In the genomic region with DNA sequence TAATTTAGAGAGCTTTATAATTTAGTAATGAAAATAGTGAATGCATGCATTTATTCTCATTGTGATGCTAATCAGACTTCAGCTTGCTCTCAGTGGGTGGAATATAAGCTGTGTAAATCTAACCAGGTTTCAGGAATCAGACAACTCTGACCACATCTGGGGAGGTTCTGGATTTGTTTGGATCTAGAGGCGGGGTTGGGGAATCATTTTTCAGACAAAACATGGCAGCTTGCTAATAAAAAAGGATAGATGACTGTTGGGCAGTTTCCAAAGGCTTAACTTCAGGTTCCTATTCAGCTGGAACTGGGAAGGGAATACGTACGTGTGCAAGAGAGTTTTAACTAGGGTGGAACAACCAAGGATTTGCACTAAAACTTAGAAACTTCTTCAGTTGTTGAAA, we compare ENCODE assay signal across 21 cellular contexts. TPM values are rescaled to one million over a fixed set of nuclear protein-coding genes. Genes with fewer than 3 reads are reported as not detected.
DNase-seq lines count a peak whose midpoint lies in the region; ATAC-seq and TF ChIP-seq lines count a peak whose summit lies in the region.
"Had no signal": no experiment of that assay in that cellular context is flagged by ENCODE, and none has a peak within 500 bp of the region (broad histone marks: within the 10 kb centered on the region; RNA-seq: fewer than 3 reads in every experiment).

No MANE protein-coding gene starts in this region.

- no peak for TF ChIP-seq CTCF in GM23338 (conservative IDR thresholded peaks at IDR 0.05; ENCODE audit: low read depth in 2 of 2)
- no peak for TF ChIP-seq CTCF in fibroblast of villous mesenchyme (IDR thresholded peaks at IDR 0.05; ENCODE audit: insufficient read depth, low read depth, low read length)
- TF ChIP-seq CTCF in lower lobe of right lung (IDR thresholded peaks at IDR 0.05), result no peak

- H3K4me1 ChIP-seq in GM23338 (ENCODE audit: insufficient read depth) (peaks cover 7% of the 10 kb centered on the region; the same call in 1 of the 2 replicates), lower lobe of right lung (no peaks in the 10 kb centered on the region)
- H3K4me1 ChIP-seq: A549, BE2C, BLaER1 had no signal

- H3K4me2 ChIP-seq in GM23338, result peak overlapping the region; percentile 35; the same call in 1 of the 2 replicates
- H3K4me2 ChIP-seq: A549, BLaER1 had no signal

- no peaks in the 10 kb centered on the region for H3K36me3 ChIP-seq in GM23338 (ENCODE audit: insufficient read depth)
- H3K36me3 ChIP-seq in lower lobe of right lung, result no peaks in the 10 kb centered on the region
- H3K36me3 ChIP-seq: BE2C, BLaER1 had no signal

- H3K27ac Mint-ChIP-seq in GM23338, result no peak overlapping the region
- H3K27ac Mint-ChIP-seq: CD14-positive monocyte; CD4-positive, CD25-positive, alpha-beta regulatory T cell; CD8-positive, alpha-beta memory T cell had no signal

- H3K27me3 Mint-ChIP-seq in GM23338 (ENCODE audit: insufficient read depth, low read depth, poor library complexity), result no peaks in the 10 kb centered on the region

- peaks cover 12% of the 10 kb centered on the region for H3K9me2 ChIP-seq in GM23338 (ENCODE audit: insufficient read depth)

- H3K36me3 Mint-ChIP-seq in GM23338 (ENCODE audit: low read depth), result no peaks in the 10 kb centered on the region
- H3K36me3 Mint-ChIP-seq: CD14-positive monocyte; CD4-positive, alpha-beta memory T cell; CD4-positive, CD25-positive, alpha-beta regulatory T cell; CD8-positive, alpha-beta memory T cell had no signal

- peaks cover 13% of the 10 kb centered on the region for H3K4me1 Mint-ChIP-seq in GM23338
- H3K4me1 Mint-ChIP-seq: CD14-positive monocyte; CD4-positive, alpha-beta memory T cell; CD4-positive, CD25-positive, alpha-beta regulatory T cell; CD8-positive, alpha-beta memory T cell had no signal

- no peak overlapping the region for H2AFZ ChIP-seq in GM23338

- intact Hi-C loops in lower lobe of right lung (cut with DNase I), result no loop called here

- no peaks in the 10 kb centered on the region for H4K20me1 ChIP-seq in GM23338 (replicated peaks; ENCODE audit: insufficient read depth)
- H4K20me1 ChIP-seq: BLaER1 had no signal

- no peaks in the 10 kb centered on the region for H3K79me2 ChIP-seq in GM23338 (replicated peaks; ENCODE audit: insufficient read depth)

- H3K27ac ChIP-seq in GM23338 (ENCODE audit: low read depth) (no peak overlapping the region), lower lobe of right lung (no peak overlapping the region)
- H3K27ac ChIP-seq: 22Rv1, A549, BLaER1 had no signal

- no peaks in the 10 kb centered on the region for H3K9me3 Mint-ChIP-seq in GM23338
- H3K9me3 Mint-ChIP-seq: CD4-positive, alpha-beta memory T cell; CD4-positive, CD25-positive, alpha-beta regulatory T cell had no signal

- H3F3A ChIP-seq in GM23338 (replicated peaks; ENCODE audit: low read depth), result no peaks in the 10 kb centered on the region

- DNase-seq in GM23338 (ENCODE audit: low spot score) (no peak), NCI-H69 (lab: John Stamatoyannopoulos, UW) (peak; percentile 16), fibroblast of villous mesenchyme (ENCODE audit: low read depth) (peak; percentile 59), lower lobe of right lung (no peak)
- DNase-seq in effector CD4-positive, alpha-beta T cell, result no peak
- DNase-seq: BE2C; C1 segment of cervical spinal cord; CD4-positive, alpha-beta memory T cell; CD4-positive, CD25-positive, alpha-beta regulatory T cell; CD8-positive, alpha-beta memory T cell; COR-L47; DMS 273 treated with DMSO at 0.1 percent for 48 hours; DMS153; DMS53; DMS79; DND-41; GF-D8 had no signal

- no peaks in the 10 kb centered on the region for H3K9me3 ChIP-seq in lower lobe of right lung
- H3K9me3 ChIP-seq: A549, BE2C, BLaER1 had no signal

- H3K4me3 Mint-ChIP-seq in GM23338, result no peak overlapping the region
- H3K4me3 Mint-ChIP-seq: CD14-positive monocyte; CD4-positive, alpha-beta memory T cell; CD4-positive, CD25-positive, alpha-beta regulatory T cell; CD8-positive, alpha-beta memory T cell had no signal

- H3K4me3 ChIP-seq in GM23338 (no peak overlapping the region), fibroblast of villous mesenchyme (ENCODE audit: low read depth, low read length) (no peak overlapping the region), lower lobe of right lung (no peak overlapping the region)
- H3K4me3 ChIP-seq: A549, BLaER1 had no signal

- ATAC-seq in GM23338 (no peak), lower lobe of right lung (no peak)
- ATAC-seq: A549 had no signal

- H3K27me3 ChIP-seq in GM23338 (ENCODE audit: insufficient read depth) (no peaks in the 10 kb centered on the region), lower lobe of right lung (ENCODE audit: low read depth) (no peaks in the 10 kb centered on the region)
- H3K27me3 ChIP-seq: BE2C, BLaER1 had no signal

TF ChIP-seq in GM23338, 12 proteins besides CTCF, POLR2A, EP300 and RAD21 (continues in another document):
- TF ChIP-seq CREB1 (CRISPR knock-in tag; IDR thresholded peaks at IDR 0.05; ENCODE audit: low read depth), result no peak
- TF ChIP-seq, protein P1, sequence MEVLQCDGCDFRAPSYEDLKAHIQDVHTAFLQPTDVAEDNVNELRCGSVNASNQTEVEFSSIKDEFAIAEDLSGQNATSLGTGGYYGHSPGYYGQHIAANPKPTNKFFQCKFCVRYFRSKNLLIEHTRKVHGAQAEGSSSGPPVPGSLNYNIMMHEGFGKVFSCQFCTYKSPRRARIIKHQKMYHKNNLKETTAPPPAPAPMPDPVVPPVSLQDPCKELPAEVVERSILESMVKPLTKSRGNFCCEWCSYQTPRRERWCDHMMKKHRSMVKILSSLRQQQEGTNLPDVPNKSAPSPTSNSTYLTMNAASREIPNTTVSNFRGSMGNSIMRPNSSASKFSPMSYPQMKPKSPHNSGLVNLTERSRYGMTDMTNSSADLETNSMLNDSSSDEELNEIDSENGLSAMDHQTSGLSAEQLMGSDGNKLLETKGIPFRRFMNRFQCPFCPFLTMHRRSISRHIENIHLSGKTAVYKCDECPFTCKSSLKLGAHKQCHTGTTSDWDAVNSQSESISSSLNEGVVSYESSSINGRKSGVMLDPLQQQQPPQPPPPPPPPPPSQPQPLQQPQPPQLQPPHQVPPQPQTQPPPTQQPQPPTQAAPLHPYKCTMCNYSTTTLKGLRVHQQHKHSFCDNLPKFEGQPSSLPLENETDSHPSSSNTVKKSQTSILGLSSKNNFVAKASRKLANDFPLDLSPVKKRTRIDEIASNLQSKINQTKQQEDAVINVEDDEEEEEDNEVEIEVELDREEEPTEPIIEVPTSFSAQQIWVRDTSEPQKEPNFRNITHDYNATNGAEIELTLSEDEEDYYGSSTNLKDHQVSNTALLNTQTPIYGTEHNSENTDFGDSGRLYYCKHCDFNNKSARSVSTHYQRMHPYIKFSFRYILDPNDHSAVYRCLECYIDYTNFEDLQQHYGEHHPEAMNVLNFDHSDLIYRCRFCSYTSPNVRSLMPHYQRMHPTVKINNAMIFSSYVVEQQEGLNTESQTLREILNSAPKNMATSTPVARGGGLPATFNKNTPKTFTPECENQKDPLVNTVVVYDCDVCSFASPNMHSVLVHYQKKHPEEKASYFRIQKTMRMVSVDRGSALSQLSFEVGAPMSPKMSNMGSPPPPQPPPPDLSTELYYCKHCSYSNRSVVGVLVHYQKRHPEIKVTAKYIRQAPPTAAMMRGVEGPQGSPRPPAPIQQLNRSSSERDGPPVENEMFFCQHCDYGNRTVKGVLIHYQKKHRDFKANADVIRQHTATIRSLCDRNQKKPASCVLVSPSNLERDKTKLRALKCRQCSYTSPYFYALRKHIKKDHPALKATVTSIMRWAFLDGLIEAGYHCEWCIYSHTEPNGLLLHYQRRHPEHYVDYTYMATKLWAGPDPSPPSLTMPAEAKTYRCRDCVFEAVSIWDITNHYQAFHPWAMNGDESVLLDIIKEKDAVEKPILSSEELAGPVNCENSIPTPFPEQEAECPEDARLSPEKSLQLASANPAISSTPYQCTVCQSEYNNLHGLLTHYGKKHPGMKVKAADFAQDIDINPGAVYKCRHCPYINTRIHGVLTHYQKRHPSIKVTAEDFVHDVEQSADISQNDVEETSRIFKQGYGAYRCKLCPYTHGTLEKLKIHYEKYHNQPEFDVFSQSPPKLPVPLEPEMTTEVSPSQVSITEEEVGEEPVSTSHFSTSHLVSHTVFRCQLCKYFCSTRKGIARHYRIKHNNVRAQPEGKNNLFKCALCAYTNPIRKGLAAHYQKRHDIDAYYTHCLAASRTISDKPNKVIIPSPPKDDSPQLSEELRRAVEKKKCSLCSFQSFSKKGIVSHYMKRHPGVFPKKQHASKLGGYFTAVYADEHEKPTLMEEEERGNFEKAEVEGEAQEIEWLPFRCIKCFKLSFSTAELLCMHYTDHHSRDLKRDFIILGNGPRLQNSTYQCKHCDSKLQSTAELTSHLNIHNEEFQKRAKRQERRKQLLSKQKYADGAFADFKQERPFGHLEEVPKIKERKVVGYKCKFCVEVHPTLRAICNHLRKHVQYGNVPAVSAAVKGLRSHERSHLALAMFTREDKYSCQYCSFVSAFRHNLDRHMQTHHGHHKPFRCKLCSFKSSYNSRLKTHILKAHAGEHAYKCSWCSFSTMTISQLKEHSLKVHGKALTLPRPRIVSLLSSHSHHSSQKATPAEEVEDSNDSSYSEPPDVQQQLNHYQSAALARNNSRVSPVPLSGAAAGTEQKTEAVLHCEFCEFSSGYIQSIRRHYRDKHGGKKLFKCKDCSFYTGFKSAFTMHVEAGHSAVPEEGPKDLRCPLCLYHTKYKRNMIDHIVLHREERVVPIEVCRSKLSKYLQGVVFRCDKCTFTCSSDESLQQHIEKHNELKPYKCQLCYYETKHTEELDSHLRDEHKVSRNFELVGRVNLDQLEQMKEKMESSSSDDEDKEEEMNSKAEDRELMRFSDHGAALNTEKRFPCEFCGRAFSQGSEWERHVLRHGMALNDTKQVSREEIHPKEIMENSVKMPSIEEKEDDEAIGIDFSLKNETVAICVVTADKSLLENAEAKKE (CRISPR knock-in tag; IDR thresholded peaks at IDR 0.05), result no peak
- TF ChIP-seq ZNF114 (CRISPR knock-in tag; IDR thresholded peaks at IDR 0.05), result no peak
- TF ChIP-seq EZH2phosphoT487 (IDR thresholded peaks at IDR 0.05; ENCODE audit: unreplicated experiment), result no peak
- TF ChIP-seq POLR2AphosphoS5 (IDR thresholded peaks at IDR 0.05; ENCODE audit: low read depth), result no peak
- no peak for TF ChIP-seq EZH2 (IDR thresholded peaks at IDR 0.05; ENCODE audit: low read depth, unreplicated experiment)
- TF ChIP-seq, protein P2, sequence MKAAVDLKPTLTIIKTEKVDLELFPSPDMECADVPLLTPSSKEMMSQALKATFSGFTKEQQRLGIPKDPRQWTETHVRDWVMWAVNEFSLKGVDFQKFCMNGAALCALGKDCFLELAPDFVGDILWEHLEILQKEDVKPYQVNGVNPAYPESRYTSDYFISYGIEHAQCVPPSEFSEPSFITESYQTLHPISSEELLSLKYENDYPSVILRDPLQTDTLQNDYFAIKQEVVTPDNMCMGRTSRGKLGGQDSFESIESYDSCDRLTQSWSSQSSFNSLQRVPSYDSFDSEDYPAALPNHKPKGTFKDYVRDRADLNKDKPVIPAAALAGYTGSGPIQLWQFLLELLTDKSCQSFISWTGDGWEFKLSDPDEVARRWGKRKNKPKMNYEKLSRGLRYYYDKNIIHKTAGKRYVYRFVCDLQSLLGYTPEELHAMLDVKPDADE (IDR thresholded peaks at IDR 0.05), result no peak
- TF ChIP-seq JUNB (IDR thresholded peaks at IDR 0.05; ENCODE audit: unreplicated experiment), result no peak

RNA-seq across cellular contexts. Expression of a gene that starts 43.2 kb away (rescaled TPM):
- 13.7 and 19.6 TPM in 2 replicates for total RNA-seq in GM23338 (2014; rRNA removed; shearing (Covaris generic))
- polyA plus RNA-seq in GM23338 (2016; fragmentation: Nextera tagmentation; extraction: Ambion mirVana), result 6.9 and 7.7 TPM in 2 replicates
- 11.0 and 22.9 TPM in 2 replicates for total RNA-seq in fibroblast of villous mesenchyme
- total RNA-seq in lower lobe of right lung, result 35.1 TPM
- total RNA-seq: CD4-positive, alpha-beta memory T cell; CD8-positive, alpha-beta memory T cell had no signal
- polyA plus RNA-seq: CD4-positive, alpha-beta memory T cell; CD4-positive, CD25-positive, alpha-beta regulatory T cell had no signal

Comparison
In these comparisons a context has a peak if more than half of its experiments do, and no peak if none do; other contexts are left out.
1. DNase-seq: peak in NCI-H69 (single experiment) and fibroblast of villous mesenchyme (single experiment); none in GM23338 (single experiment), effector CD4-positive, alpha-beta T cell (single experiment) and lower lobe of right lung (single experiment).